ENCODE assay signal across 1 cellular context in the genomic region with DNA sequence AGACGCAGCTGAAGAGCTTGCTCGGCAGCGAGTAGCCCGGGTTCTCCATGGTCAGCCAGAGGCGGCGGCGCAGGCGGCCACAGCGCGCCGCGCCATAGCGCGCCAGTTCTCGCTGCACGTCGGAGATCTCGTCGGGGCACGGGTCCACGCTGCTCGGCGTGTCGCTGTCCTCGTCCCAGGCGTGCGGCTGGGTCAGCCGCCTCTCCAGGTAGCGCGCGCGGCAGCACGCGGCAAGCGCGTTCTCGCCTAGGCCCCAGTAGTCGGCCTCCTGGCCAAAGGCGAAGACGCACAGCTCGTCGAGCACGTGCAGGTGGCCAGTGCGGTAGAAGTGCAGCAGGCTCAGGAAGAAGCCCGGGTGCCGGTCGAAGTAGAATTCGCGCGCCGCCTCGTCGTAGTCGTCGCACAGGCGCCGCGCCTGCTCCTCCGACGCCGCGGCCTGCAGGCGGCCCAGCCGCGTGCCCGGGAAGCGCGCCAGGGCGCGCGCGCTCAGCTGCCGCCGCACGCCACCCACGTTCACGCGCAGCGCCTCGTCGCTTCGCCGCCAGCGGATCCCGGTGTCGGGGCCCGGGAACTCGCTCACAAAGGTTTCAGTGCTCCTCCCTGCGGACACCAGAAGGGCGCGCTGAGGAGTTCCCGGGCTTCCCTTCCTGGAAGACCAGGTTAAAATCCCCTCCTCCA.
TF ChIP-seq lines count a peak whose summit lies in the region.

No MANE protein-coding gene starts in this region.

TF ChIP-seq in H1, 55 proteins besides CTCF, POLR2A, EP300 and RAD21:
- TF ChIP-seq YY1 (IDR thresholded peaks at IDR 0.05; ENCODE audit: low read depth, low read length) (no peak), CHD1 (IDR thresholded peaks at IDR 0.05; ENCODE audit: low read depth, low read length) (no peak), SIN3A (conservative IDR thresholded peaks at IDR 0.05 in 1 of 2, IDR thresholded peaks at IDR 0.05 in 1 of 2; ENCODE audit: low read depth in 1 of 2, low read length in 2 of 2) (no peak), GABPA (IDR thresholded peaks at IDR 0.05; ENCODE audit: borderline replicate concordance, insufficient read depth, low read length) (peak; percentile 41; the same call in 1 of the 2 replicates), RXRA (IDR thresholded peaks at IDR 0.05; ENCODE audit: insufficient read depth, low read depth, low read length) (no peak), SIX5 (IDR thresholded peaks at IDR 0.05; ENCODE audit: low read depth, low read length) (no peak), TEAD4 (IDR thresholded peaks at IDR 0.05; ENCODE audit: low read depth, low read length) (0 out of 2 replicates have a peak, but pooled peaks have one; percentile 32), JUND (IDR thresholded peaks at IDR 0.05; ENCODE audit: low read length) (no peak), SP4 (IDR thresholded peaks at IDR 0.05; ENCODE audit: low read length) (no peak), CTBP2 (IDR thresholded peaks at IDR 0.05; ENCODE audit: borderline replicate concordance, insufficient read depth, insufficient read length, low read length) (no peak), HDAC6 (IDR thresholded peaks at IDR 0.05; ENCODE audit: low read depth, low read length) (no peak), ZNF274 (IDR thresholded peaks at IDR 0.05; ENCODE audit: borderline replicate concordance, extremely low read depth, low read length) (no peak), MAFK (IDR thresholded peaks at IDR 0.05; ENCODE audit: low read depth, low read length) (no peak), RNF2 (IDR thresholded peaks at IDR 0.05; ENCODE audit: borderline replicate concordance, low read depth, low read length, missing control alignments, poor library complexity, severe bottlenecking) (no peak), POLR2AphosphoS5 (IDR thresholded peaks at IDR 0.05; ENCODE audit: low read depth, low read length) (no peak), BRCA1 (IDR thresholded peaks at IDR 0.05; ENCODE audit: low read depth, low read length) (no peak), CBX5 (IDR thresholded peaks at IDR 0.05; ENCODE audit: low read depth, low read length) (no peak), HDAC2 (IDR thresholded peaks at IDR 0.05; ENCODE audit: borderline replicate concordance in 1 of 2, low read depth in 2 of 2, low read length in 2 of 2) (peak; percentile 69 to 82; a peak in 2 of 4 replicates), SRF (IDR thresholded peaks at IDR 0.05; ENCODE audit: low read depth, low read length) (no peak), CEBPB (IDR thresholded peaks at IDR 0.05; ENCODE audit: low read depth, low read length) (no peak), ASH2L (IDR thresholded peaks at IDR 0.05; ENCODE audit: low read length) (no peak), FOSL1 (IDR thresholded peaks at IDR 0.05; ENCODE audit: insufficient read depth, low read depth, low read length) (no peak), CREB1 (IDR thresholded peaks at IDR 0.05) (peak; percentile 90), KDM4A (IDR thresholded peaks at IDR 0.05; ENCODE audit: low read depth, low read length, severe bottlenecking) (peak; percentile 63), TBP (IDR thresholded peaks at IDR 0.05; ENCODE audit: low read depth, low read length) (no peak; the same call in 1 of the 2 replicates), POU5F1 (IDR thresholded peaks at IDR 0.05; ENCODE audit: low read depth, low read length) (no peak), GTF2F1 (IDR thresholded peaks at IDR 0.05; ENCODE audit: borderline replicate concordance, low read depth, low read length) (peak; percentile 58; the same call in 1 of the 2 replicates), TCF12 (IDR thresholded peaks at IDR 0.05; ENCODE audit: low read depth, low read length) (0 out of 2 replicates have a peak, but pooled peaks have one; percentile 14), CHD2 (IDR thresholded peaks at IDR 0.05; ENCODE audit: low read length) (no peak), EZH2 (IDR thresholded peaks at IDR 0.05; ENCODE audit: low read depth, low read length, severe bottlenecking) (peak; percentile 15), TAF7 (optimal IDR thresholded peaks at IDR 0.05; ENCODE audit: borderline replicate concordance, low read depth, low read length) (peak; percentile 27), NANOG (IDR thresholded peaks at IDR 0.05; ENCODE audit: insufficient read depth, low read depth, low read length, poor library complexity, severe bottlenecking) (no peak), SUZ12 (IDR thresholded peaks at IDR 0.05; ENCODE audit: low read length) (no peak), SIRT6 (IDR thresholded peaks at IDR 0.05; ENCODE audit: low read length) (no peak), CBX8 (IDR thresholded peaks at IDR 0.05; ENCODE audit: borderline replicate concordance, low read depth, low read length) (no peak), RBBP5 (IDR thresholded peaks at IDR 0.05; ENCODE audit: borderline replicate concordance, low read depth, low read length) (no peak), RFX5 (IDR thresholded peaks at IDR 0.05; ENCODE audit: borderline replicate concordance, low read depth, low read length) (no peak), TAF1 (IDR thresholded peaks at IDR 0.05; ENCODE audit: low read depth, low read length) (0 out of 2 replicates have a peak, but pooled peaks have one; percentile 43), EGR1 (IDR thresholded peaks at IDR 0.05; ENCODE audit: borderline replicate concordance, low read depth, low read length) (no peak), NRF1 (IDR thresholded peaks at IDR 0.05; ENCODE audit: low read depth, low read length) (no peak), BCL11A (IDR thresholded peaks at IDR 0.05; ENCODE audit: low read depth in 2 of 2, low read length in 2 of 2) (no peak), SP1 (IDR thresholded peaks at IDR 0.05; ENCODE audit: low read depth, low read length) (no peak), SP2 (IDR thresholded peaks at IDR 0.05; ENCODE audit: low read length) (no peak), SAP30 (IDR thresholded peaks at IDR 0.05; ENCODE audit: insufficient read depth, insufficient replicate concordance, low read length) (no peak), KDM1A (IDR thresholded peaks at IDR 0.05; ENCODE audit: borderline replicate concordance, low read length) (no peak), KDM5A (IDR thresholded peaks at IDR 0.05; ENCODE audit: low read length) (no peak), JUN (IDR thresholded peaks at IDR 0.05; ENCODE audit: low read depth, low read length) (no peak), BACH1 (IDR thresholded peaks at IDR 0.05; ENCODE audit: low read length) (peak; percentile 73; the same call in 1 of the 2 replicates), PHF8 (conservative IDR thresholded peaks at IDR 0.05; ENCODE audit: low read depth, low read length) (no peak)
- TF ChIP-seq, protein P1, sequence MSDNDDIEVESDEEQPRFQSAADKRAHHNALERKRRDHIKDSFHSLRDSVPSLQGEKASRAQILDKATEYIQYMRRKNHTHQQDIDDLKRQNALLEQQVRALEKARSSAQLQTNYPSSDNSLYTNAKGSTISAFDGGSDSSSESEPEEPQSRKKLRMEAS (IDR thresholded peaks at IDR 0.05), result peak; percentile 98
- TF ChIP-seq, protein P2, sequence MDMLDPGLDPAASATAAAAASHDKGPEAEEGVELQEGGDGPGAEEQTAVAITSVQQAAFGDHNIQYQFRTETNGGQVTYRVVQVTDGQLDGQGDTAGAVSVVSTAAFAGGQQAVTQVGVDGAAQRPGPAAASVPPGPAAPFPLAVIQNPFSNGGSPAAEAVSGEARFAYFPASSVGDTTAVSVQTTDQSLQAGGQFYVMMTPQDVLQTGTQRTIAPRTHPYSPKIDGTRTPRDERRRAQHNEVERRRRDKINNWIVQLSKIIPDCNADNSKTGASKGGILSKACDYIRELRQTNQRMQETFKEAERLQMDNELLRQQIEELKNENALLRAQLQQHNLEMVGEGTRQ (IDR thresholded peaks at IDR 0.05; ENCODE audit: low read length), result no peak
- TF ChIP-seq, protein P3, sequence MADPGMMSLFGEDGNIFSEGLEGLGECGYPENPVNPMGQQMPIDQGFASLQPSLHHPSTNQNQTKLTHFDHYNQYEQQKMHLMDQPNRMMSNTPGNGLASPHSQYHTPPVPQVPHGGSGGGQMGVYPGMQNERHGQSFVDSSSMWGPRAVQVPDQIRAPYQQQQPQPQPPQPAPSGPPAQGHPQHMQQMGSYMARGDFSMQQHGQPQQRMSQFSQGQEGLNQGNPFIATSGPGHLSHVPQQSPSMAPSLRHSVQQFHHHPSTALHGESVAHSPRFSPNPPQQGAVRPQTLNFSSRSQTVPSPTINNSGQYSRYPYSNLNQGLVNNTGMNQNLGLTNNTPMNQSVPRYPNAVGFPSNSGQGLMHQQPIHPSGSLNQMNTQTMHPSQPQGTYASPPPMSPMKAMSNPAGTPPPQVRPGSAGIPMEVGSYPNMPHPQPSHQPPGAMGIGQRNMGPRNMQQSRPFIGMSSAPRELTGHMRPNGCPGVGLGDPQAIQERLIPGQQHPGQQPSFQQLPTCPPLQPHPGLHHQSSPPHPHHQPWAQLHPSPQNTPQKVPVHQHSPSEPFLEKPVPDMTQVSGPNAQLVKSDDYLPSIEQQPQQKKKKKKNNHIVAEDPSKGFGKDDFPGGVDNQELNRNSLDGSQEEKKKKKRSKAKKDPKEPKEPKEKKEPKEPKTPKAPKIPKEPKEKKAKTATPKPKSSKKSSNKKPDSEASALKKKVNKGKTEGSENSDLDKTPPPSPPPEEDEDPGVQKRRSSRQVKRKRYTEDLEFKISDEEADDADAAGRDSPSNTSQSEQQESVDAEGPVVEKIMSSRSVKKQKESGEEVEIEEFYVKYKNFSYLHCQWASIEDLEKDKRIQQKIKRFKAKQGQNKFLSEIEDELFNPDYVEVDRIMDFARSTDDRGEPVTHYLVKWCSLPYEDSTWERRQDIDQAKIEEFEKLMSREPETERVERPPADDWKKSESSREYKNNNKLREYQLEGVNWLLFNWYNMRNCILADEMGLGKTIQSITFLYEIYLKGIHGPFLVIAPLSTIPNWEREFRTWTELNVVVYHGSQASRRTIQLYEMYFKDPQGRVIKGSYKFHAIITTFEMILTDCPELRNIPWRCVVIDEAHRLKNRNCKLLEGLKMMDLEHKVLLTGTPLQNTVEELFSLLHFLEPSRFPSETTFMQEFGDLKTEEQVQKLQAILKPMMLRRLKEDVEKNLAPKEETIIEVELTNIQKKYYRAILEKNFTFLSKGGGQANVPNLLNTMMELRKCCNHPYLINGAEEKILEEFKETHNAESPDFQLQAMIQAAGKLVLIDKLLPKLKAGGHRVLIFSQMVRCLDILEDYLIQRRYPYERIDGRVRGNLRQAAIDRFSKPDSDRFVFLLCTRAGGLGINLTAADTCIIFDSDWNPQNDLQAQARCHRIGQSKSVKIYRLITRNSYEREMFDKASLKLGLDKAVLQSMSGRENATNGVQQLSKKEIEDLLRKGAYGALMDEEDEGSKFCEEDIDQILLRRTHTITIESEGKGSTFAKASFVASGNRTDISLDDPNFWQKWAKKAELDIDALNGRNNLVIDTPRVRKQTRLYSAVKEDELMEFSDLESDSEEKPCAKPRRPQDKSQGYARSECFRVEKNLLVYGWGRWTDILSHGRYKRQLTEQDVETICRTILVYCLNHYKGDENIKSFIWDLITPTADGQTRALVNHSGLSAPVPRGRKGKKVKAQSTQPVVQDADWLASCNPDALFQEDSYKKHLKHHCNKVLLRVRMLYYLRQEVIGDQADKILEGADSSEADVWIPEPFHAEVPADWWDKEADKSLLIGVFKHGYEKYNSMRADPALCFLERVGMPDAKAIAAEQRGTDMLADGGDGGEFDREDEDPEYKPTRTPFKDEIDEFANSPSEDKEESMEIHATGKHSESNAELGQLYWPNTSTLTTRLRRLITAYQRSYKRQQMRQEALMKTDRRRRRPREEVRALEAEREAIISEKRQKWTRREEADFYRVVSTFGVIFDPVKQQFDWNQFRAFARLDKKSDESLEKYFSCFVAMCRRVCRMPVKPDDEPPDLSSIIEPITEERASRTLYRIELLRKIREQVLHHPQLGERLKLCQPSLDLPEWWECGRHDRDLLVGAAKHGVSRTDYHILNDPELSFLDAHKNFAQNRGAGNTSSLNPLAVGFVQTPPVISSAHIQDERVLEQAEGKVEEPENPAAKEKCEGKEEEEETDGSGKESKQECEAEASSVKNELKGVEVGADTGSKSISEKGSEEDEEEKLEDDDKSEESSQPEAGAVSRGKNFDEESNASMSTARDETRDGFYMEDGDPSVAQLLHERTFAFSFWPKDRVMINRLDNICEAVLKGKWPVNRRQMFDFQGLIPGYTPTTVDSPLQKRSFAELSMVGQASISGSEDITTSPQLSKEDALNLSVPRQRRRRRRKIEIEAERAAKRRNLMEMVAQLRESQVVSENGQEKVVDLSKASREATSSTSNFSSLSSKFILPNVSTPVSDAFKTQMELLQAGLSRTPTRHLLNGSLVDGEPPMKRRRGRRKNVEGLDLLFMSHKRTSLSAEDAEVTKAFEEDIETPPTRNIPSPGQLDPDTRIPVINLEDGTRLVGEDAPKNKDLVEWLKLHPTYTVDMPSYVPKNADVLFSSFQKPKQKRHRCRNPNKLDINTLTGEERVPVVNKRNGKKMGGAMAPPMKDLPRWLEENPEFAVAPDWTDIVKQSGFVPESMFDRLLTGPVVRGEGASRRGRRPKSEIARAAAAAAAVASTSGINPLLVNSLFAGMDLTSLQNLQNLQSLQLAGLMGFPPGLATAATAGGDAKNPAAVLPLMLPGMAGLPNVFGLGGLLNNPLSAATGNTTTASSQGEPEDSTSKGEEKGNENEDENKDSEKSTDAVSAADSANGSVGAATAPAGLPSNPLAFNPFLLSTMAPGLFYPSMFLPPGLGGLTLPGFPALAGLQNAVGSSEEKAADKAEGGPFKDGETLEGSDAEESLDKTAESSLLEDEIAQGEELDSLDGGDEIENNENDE (IDR thresholded peaks at IDR 0.05; ENCODE audit: insufficient replicate concordance, low read length), result no peak
- TF ChIP-seq, protein P4, sequence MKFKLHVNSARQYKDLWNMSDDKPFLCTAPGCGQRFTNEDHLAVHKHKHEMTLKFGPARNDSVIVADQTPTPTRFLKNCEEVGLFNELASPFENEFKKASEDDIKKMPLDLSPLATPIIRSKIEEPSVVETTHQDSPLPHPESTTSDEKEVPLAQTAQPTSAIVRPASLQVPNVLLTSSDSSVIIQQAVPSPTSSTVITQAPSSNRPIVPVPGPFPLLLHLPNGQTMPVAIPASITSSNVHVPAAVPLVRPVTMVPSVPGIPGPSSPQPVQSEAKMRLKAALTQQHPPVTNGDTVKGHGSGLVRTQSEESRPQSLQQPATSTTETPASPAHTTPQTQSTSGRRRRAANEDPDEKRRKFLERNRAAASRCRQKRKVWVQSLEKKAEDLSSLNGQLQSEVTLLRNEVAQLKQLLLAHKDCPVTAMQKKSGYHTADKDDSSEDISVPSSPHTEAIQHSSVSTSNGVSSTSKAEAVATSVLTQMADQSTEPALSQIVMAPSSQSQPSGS (IDR thresholded peaks at IDR 0.05; ENCODE audit: low read length), result no peak
- TF ChIP-seq, protein P5, sequence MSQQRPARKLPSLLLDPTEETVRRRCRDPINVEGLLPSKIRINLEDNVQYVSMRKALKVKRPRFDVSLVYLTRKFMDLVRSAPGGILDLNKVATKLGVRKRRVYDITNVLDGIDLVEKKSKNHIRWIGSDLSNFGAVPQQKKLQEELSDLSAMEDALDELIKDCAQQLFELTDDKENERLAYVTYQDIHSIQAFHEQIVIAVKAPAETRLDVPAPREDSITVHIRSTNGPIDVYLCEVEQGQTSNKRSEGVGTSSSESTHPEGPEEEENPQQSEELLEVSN (IDR thresholded peaks at IDR 0.05), result peak; percentile 97
- TF ChIP-seq, protein P6, sequence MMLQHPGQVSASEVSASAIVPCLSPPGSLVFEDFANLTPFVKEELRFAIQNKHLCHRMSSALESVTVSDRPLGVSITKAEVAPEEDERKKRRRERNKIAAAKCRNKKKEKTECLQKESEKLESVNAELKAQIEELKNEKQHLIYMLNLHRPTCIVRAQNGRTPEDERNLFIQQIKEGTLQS (IDR thresholded peaks at IDR 0.05; ENCODE audit: insufficient read depth, low read depth, low read length), result no peak
